In genomic region chr2:9298583-9298982, GRCh38 we compare ENCODE assay signal across 1 cellular context.
TF ChIP-seq lines count a peak whose summit lies in the region.

No MANE protein-coding gene starts in this region.

TF ChIP-seq in H1, 55 proteins besides CTCF, POLR2A, EP300 and RAD21 (continued from another document):
- TF ChIP-seq CHD7 (IDR thresholded peaks at IDR 0.05; ENCODE audit: insufficient replicate concordance, low read length) (no peak), NANOG (IDR thresholded peaks at IDR 0.05; ENCODE audit: insufficient read depth, low read depth, low read length, poor library complexity, severe bottlenecking) (no peak)
